In genomic region chr6:140317957-140318356, GRCh38 we compare ENCODE assay signal across 18 cellular contexts.
"Had no signal": no experiment of that assay in that cellular context is flagged by ENCODE, and none has a peak within 500 bp of the region (broad histone marks: within the 10 kb centered on the region; RNA-seq: fewer than 3 reads in every experiment).

No MANE protein-coding gene starts in this region.

- H3K27me3 Mint-ChIP-seq: effector memory CD8-positive, alpha-beta T cell; naive B cell had no signal

- H3K4me3 Mint-ChIP-seq: effector memory CD8-positive, alpha-beta T cell; immature natural killer cell; nephron had no signal

- ATAC-seq: effector memory CD8-positive, alpha-beta T cell; gastroesophageal sphincter; lower lobe of right lung had no signal

- H3K36me3 ChIP-seq: esophagus muscularis mucosa, gastroesophageal sphincter, lower lobe of right lung, prostate gland had no signal

- H3K36me3 Mint-ChIP-seq: immature natural killer cell, naive B cell had no signal

- H3K9me3 ChIP-seq: lower lobe of right lung, prostate gland had no signal

- H3K4me3 ChIP-seq: esophagus muscularis mucosa, gastroesophageal sphincter, lower lobe of right lung, prostate gland, smooth muscle cell had no signal

- H3K27me3 ChIP-seq: esophagus muscularis mucosa, gastroesophageal sphincter had no signal

- H3K27ac Mint-ChIP-seq: effector memory CD8-positive, alpha-beta T cell; immature natural killer cell; naive B cell; nephron had no signal

- H3K9me3 Mint-ChIP-seq: effector memory CD8-positive, alpha-beta T cell; immature natural killer cell had no signal

- DNase-seq: effector memory CD8-positive, alpha-beta T cell; foreskin fibroblast; glutamatergic neuron; immature natural killer cell; lower lobe of right lung; naive B cell; occipital lobe; retina; stimulated activated CD4-positive, alpha-beta T cell treated with anti-CD3 and anti-CD28 coated beads, Interleukin-2, amount 100 ng/mL, for 48 hours; stimulated activated naive CD4-positive, alpha-beta T cell treated with Interleukin-2 at 50 U/mL for 16 hours; trophoblast cell had no signal

- H3K4me1 Mint-ChIP-seq: immature natural killer cell had no signal

- H3K27ac ChIP-seq: epithelial cell of prostate, lower lobe of right lung, parathyroid adenoma, prostate gland had no signal

- H3K4me1 ChIP-seq: prostate gland had no signal
